16 cellular contexts compared by ENCODE assay signal in the genomic region with DNA sequence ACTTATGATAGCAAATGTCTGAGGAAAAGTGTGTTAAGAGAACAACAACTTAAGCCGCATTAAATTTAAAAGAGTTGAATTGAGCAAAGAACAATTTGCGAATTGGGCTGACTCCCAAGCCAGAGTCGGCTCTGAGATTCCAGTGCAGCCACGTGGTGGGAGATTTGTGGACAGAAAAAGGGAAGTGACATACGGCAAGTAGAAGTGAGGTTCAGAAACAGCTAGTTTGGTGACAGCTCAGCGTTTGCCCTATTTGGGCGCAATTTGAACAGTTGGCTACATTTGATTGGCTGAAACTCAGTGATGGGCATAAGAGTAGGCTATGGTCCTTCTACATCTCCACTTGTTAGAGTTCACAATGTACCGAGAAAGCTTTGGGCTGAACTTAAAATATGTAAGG.
"Had no signal": no experiment of that assay in that cellular context is flagged by ENCODE, and none has a peak within 500 bp of the region (broad histone marks: within the 10 kb centered on the region; RNA-seq: fewer than 3 reads in every experiment).

No MANE protein-coding gene starts in this region.

- DNase-seq: activated CD4-positive, alpha-beta T cell treated with anti-CD3 and anti-CD28 coated beads, Interleukin-2, amount 50 U/mL, for 48 hours; activated CD4-positive, CD25-positive, alpha-beta regulatory T cell treated with anti-CD3 and anti-CD28 coated beads, Interleukin-2, amount 50 U/mL, for 72 hours; activated CD8-positive, alpha-beta memory T cell treated with anti-CD3 and anti-CD28 coated beads, Interleukin-2, amount 10 ng/mL, durations not matched to agents 7 days and 5 days; activated gamma-delta T cell treated with Interleukin-2 at 50 U/mL for 16 hours; activated naive CD8-positive, alpha-beta T cell treated with anti-CD3 and anti-CD28 coated beads for 36 hours; activated T-cell treated with anti-CD3 and anti-CD28 coated beads, Interleukin-2, amount 50 U/mL, for 24 hours; endodermal cell; erythroblast; hippocampal formation; kidney glomerular epithelial cell; posterior cingulate gyrus; thyroid gland had no signal

- H3K27ac ChIP-seq: breast epithelium, thyroid gland had no signal

- H3K9me3 Mint-ChIP-seq: neural crest cell; T-helper 1 cell treated with Interleukin-12 subunit alpha and Interleukin-12 subunit beta and Interleukin-4 antibody, amounts not matched to agents 30 μg/mL and 1 μg/mL, for 36 hours had no signal

- H3K4me3 ChIP-seq: breast epithelium, smooth muscle cell, thyroid gland had no signal

- H3K4me3 Mint-ChIP-seq: activated CD8-positive, alpha-beta memory T cell treated with anti-CD3 and anti-CD28 coated beads, Interleukin-2, amount 10 ng/mL, durations not matched to agents 7 days and 5 days; activated naive CD8-positive, alpha-beta T cell treated with anti-CD3 and anti-CD28 coated beads for 36 hours; activated T-cell treated with anti-CD3 and anti-CD28 coated beads, Interleukin-2, amount 50 U/mL, for 24 hours; endodermal cell; neural crest cell; T-helper 1 cell treated with Interleukin-12 subunit alpha and Interleukin-12 subunit beta and Interleukin-4 antibody, amounts not matched to agents 30 μg/mL and 1 μg/mL, for 36 hours had no signal

- H3K27me3 Mint-ChIP-seq: activated CD8-positive, alpha-beta memory T cell treated with anti-CD3 and anti-CD28 coated beads, Interleukin-2, amount 10 ng/mL, durations not matched to agents 7 days and 5 days; activated naive CD8-positive, alpha-beta T cell treated with anti-CD3 and anti-CD28 coated beads for 36 hours; activated T-cell treated with anti-CD3 and anti-CD28 coated beads, Interleukin-2, amount 50 U/mL, for 24 hours had no signal

- H3K36me3 ChIP-seq: breast epithelium, thyroid gland had no signal

- ATAC-seq: activated CD8-positive, alpha-beta memory T cell treated with anti-CD3 and anti-CD28 coated beads, Interleukin-2, amount 10 ng/mL, durations not matched to agents 7 days and 5 days had no signal

- H3K27ac Mint-ChIP-seq: activated CD8-positive, alpha-beta memory T cell treated with anti-CD3 and anti-CD28 coated beads, Interleukin-2, amount 10 ng/mL, durations not matched to agents 7 days and 5 days; activated naive CD8-positive, alpha-beta T cell treated with anti-CD3 and anti-CD28 coated beads for 36 hours; activated T-cell treated with anti-CD3 and anti-CD28 coated beads, Interleukin-2, amount 50 U/mL, for 24 hours; endodermal cell; T-helper 1 cell treated with Interleukin-12 subunit alpha and Interleukin-12 subunit beta and Interleukin-4 antibody, amounts not matched to agents 30 μg/mL and 1 μg/mL, for 36 hours had no signal

- H3K36me3 Mint-ChIP-seq: activated CD8-positive, alpha-beta memory T cell treated with anti-CD3 and anti-CD28 coated beads, Interleukin-2, amount 10 ng/mL, durations not matched to agents 7 days and 5 days; activated naive CD8-positive, alpha-beta T cell treated with anti-CD3 and anti-CD28 coated beads for 36 hours had no signal

- H3K27me3 ChIP-seq: breast epithelium, thyroid gland had no signal
